ENCODE assay signal across 8 cellular contexts in genomic region chr1:113871597-113872113, GRCh38. TPM values are rescaled to one million over a fixed set of nuclear protein-coding genes. Genes with fewer than 3 reads are reported as not detected.
DNase-seq lines count a peak whose midpoint lies in the region; ATAC-seq and TF ChIP-seq lines count a peak whose summit lies in the region.

PTPN22 (minus strand) TSS chr1:113871712.

- H3K27me3 ChIP-seq in Karpas-422 (ENCODE audit: low read length) = no peaks in the 10 kb centered on the region
- no peaks in the 10 kb centered on the region for H3K27me3 ChIP-seq in endodermal cell (ENCODE audit: control insufficient read depth, insufficient read depth, low read length, poor library complexity, severe bottlenecking)
- no peaks in the 10 kb centered on the region for H3K27me3 ChIP-seq in prostate gland (replicated peaks; ENCODE audit: insufficient read depth)

- H2AFZ ChIP-seq in Karpas-422 (ENCODE audit: low read length) = peak within 1 kb of the TSS; percentile 94

- H3K36me3 Mint-ChIP-seq in endodermal cell (ENCODE audit: low read depth) = no peaks in the 10 kb centered on the region

- DNase-seq in EH (ENCODE audit: low read depth) (peak; percentile 85), Karpas-422 (peak; percentile 76), endodermal cell (peak; percentile 42), prostate gland (ENCODE audit: low spot score) (peak; percentile 6), G401 (ENCODE audit: low spot score) (no peak), NCI-H446 treated with DMSO at 0.1 percent for 48 hours (lab: John Stamatoyannopoulos, UW) (no peak)
- DNase-seq in activated CD4-positive, alpha-beta T cell treated with anti-CD3 and anti-CD28 coated beads, Interleukin-2, amount 50 U/mL, for 24 hours (ENCODE audit: low read depth in 1 of 2, low spot score in 1 of 2) = peak; percentile 45 to 79

- H3K9me2 ChIP-seq in Karpas-422 (replicated peaks; ENCODE audit: insufficient read depth, low read length) = no peaks in the 10 kb centered on the region

- TF ChIP-seq CTCF in endodermal cell (conservative IDR thresholded peaks at IDR 0.05) = no peak
- TF ChIP-seq CTCF in prostate gland (IDR thresholded peaks at IDR 0.05) = no peak

- intact Hi-C loops in prostate gland (cut with DNase I) = no loop called here

- H3K4me2 ChIP-seq in Karpas-422 (ENCODE audit: low read depth, low read length, poor library complexity, severe bottlenecking) = peak within 1 kb of the TSS; percentile 62

- H3K9ac ChIP-seq in Karpas-422 (ENCODE audit: low read length) = peak within 1 kb of the TSS; percentile 58
- no peak within 1 kb of the TSS for H3K9ac ChIP-seq in endodermal cell (ENCODE audit: extremely low read depth, low read length, poor library complexity, severe bottlenecking)

- TF ChIP-seq POLR2A in prostate gland (IDR thresholded peaks at IDR 0.05) = no peak

- H3K27me3 Mint-ChIP-seq in endodermal cell (ENCODE audit: insufficient read depth) = no peaks in the 10 kb centered on the region

- ATAC-seq in GM21717 (IDR thresholded peaks at IDR 0.05; ENCODE audit: unreplicated experiment) = peak; percentile 86

- H3K4me3 Mint-ChIP-seq in endodermal cell = no peak within 1 kb of the TSS

- peak within 1 kb of the TSS; percentile 51 for H3K4me3 ChIP-seq in Karpas-422 (ENCODE audit: low read length)
- no peak within 1 kb of the TSS for H3K4me3 ChIP-seq in endodermal cell (ENCODE audit: low read length)
- no peak within 1 kb of the TSS for H3K4me3 ChIP-seq in prostate gland

- no peaks in the 10 kb centered on the region for H3K9me3 ChIP-seq in Karpas-422 (ENCODE audit: low read length)
- no peaks in the 10 kb centered on the region for H3K9me3 ChIP-seq in endodermal cell (ENCODE audit: control insufficient read depth, low read length)
- no peaks in the 10 kb centered on the region for H3K9me3 ChIP-seq in prostate gland

- H3K27ac Mint-ChIP-seq in endodermal cell = no peak within 1 kb of the TSS

- H3K36me3 ChIP-seq in Karpas-422 (ENCODE audit: insufficient read depth, low read length) (no peaks in the 10 kb centered on the region), endodermal cell (ENCODE audit: control insufficient read depth, insufficient read depth, low read length) (no peaks in the 10 kb centered on the region), prostate gland (no peaks in the 10 kb centered on the region)

- H3K9me3 Mint-ChIP-seq in endodermal cell = no peaks in the 10 kb centered on the region

- peaks cover 4% of the 10 kb centered on the region for H3K4me1 Mint-ChIP-seq in endodermal cell

- H3K4me1 ChIP-seq in Karpas-422 (ENCODE audit: low read length) = peaks cover 32% of the 10 kb centered on the region
- no peaks in the 10 kb centered on the region for H3K4me1 ChIP-seq in endodermal cell (ENCODE audit: control insufficient read depth, insufficient read depth, low read length)
- H3K4me1 ChIP-seq in prostate gland (replicated peaks) = no peaks in the 10 kb centered on the region

- H4K20me1 ChIP-seq in Karpas-422 (ENCODE audit: insufficient read depth, low read depth, low read length) = no peaks in the 10 kb centered on the region

- 82 to 89% methylated on average over 4 of the region's 4 CpGs for WGBS in endodermal cell (ENCODE audit: insufficient coverage in 1 of 2, insufficient read length in 1 of 2), 2 experiments
- WGBS in prostate gland = 67% methylated on average over 4 of the region's 4 CpGs

- in situ Hi-C loops in G401 (cut with HindIII; ENCODE audit: low sequenced_read_pairs) = no loop called here

- no peaks in the 10 kb centered on the region for H3K79me2 ChIP-seq in Karpas-422 (ENCODE audit: low read length)

- H3K27ac ChIP-seq in Karpas-422 (ENCODE audit: low read length) (peak within 1 kb of the TSS; percentile 27), endodermal cell (ENCODE audit: low read depth, low read length) (no peak within 1 kb of the TSS), prostate gland (no peak within 1 kb of the TSS)

RNA-seq across cellular contexts. Expression of gene PTPN22, which starts in this region (rescaled TPM):
- total RNA-seq in Karpas-422 (2014; rRNA removed; shearing (Covaris generic); ENCODE audit: low replicate concordance) = 22.8 and 43.3 TPM in 2 replicates
- total RNA-seq in endodermal cell (not detected), prostate gland (1 to 10 TPM in 1 of 2 donors, under 1 TPM in 1; 0.55 to 1.1 TPM)
- polyA plus RNA-seq in endodermal cell (2013, experiment 1 of 2) = not detected
- polyA plus RNA-seq in endodermal cell (2013, experiment 2 of 2) = 0.12 TPM
- total RNA-seq in G401 (2014; rRNA removed; shearing (Covaris generic)) = not detected in 2 replicates

Comparison
In these comparisons a context has a peak if more than half of its experiments do, and no peak if none do; other contexts are left out.
1. RNA of gene PTPN22 (total RNA-seq): 22.8 to 43.3 TPM in Karpas-422; 0.55 to 1.1 TPM in prostate gland, not detected in endodermal cell and not detected in G401; every median in the first group is over 10 times any median in the second.
2. Peak in DNase-seq in endodermal cell; RNA of the gene not detected or under 1 TPM.
3. DNase-seq: peak in EH (single experiment), Karpas-422 (single experiment), activated CD4-positive, alpha-beta T cell treated with anti-CD3 and anti-CD28 coated beads, Interleukin-2, amount 50 U/mL, for 24 hours (2 of 2) and prostate gland (single experiment); none in G401 (single experiment) and NCI-H446 treated with DMSO at 0.1 percent for 48 hours (single experiment).